Comparison of ENCODE assay signal across 9 cellular contexts in genomic region chr11:6298605-6299004, GRCh38. TPM values are rescaled to one million over a fixed set of nuclear protein-coding genes. Genes with fewer than 3 reads are reported as not detected.
DNase-seq lines count a peak whose midpoint lies in the region; ATAC-seq and TF ChIP-seq lines count a peak whose summit lies in the region.
"Had no signal": no experiment of that assay in that cellular context is flagged by ENCODE, and none has a peak within 500 bp of the region (broad histone marks: within the 10 kb centered on the region; RNA-seq: fewer than 3 reads in every experiment).

No MANE protein-coding gene starts in this region.

- H3K4me1 ChIP-seq in cardiac muscle cell (ENCODE audit: low read depth) (peaks cover 4% of the 10 kb centered on the region), testis (no peaks in the 10 kb centered on the region)

- H3K4me3 ChIP-seq in AG04450 (ENCODE audit: low read depth, low read length) (no peak overlapping the region), cardiac muscle cell (no peak overlapping the region), testis (no peak overlapping the region)

- WGBS in testis, 2 donors: 54 to 57% methylated on average over 4 of the region's 4 CpGs

- peak; percentile 81 for ATAC-seq in GM18861 (IDR thresholded peaks at IDR 0.05; ENCODE audit: unreplicated experiment)
- ATAC-seq in naive thymus-derived CD8-positive, alpha-beta T cell: no peak

- no peaks in the 10 kb centered on the region for H3K4me1 Mint-ChIP-seq in T-helper 2 cell treated with Interferon-gamma antibody and Interleukin-4, amounts not matched to agents 5 μg/mL and 100 μg/mL, for 36 hours (ENCODE audit: low read depth)
- H3K4me1 Mint-ChIP-seq in naive thymus-derived CD8-positive, alpha-beta T cell: no peaks in the 10 kb centered on the region
- H3K4me1 Mint-ChIP-seq: central memory CD8-positive, alpha-beta T cell had no signal

- H3K27ac ChIP-seq in AG04450 (ENCODE audit: low read depth, low read length) (no peak overlapping the region), cardiac muscle cell (no peak overlapping the region), testis (no peak overlapping the region)

- intact Hi-C loops in testis (cut with DNase I; ENCODE audit: low total_unique reads): no loop called here

- no peak overlapping the region for H3K27ac Mint-ChIP-seq in T-helper 2 cell treated with Interferon-gamma antibody and Interleukin-4, amounts not matched to agents 5 μg/mL and 100 μg/mL, for 36 hours
- no peak overlapping the region for H3K27ac Mint-ChIP-seq in naive thymus-derived CD8-positive, alpha-beta T cell

- TF ChIP-seq POLR2A in testis (IDR thresholded peaks at IDR 0.05): no peak

- POLR2A ChIA-PET in AG04450 (lab: Yijun Ruan, JAX): interaction anchor here (0.7 kb wide), 1 partner anchor 18 kb away, joined by 6 read pairs; no protein-coding TSS in a partner anchor
- POLR2A ChIA-PET in naive thymus-derived CD8-positive, alpha-beta T cell (lab: Charles Lee): no interaction called here

- DNase-seq in AG04450 (ENCODE audit: low read depth, low spot score) (no peak), HT-29 (ENCODE audit: low spot score) (peak; percentile 68), cardiac muscle cell (ENCODE audit: low read depth in 1 of 2, low spot score in 1 of 2) (peak; percentile 45 to 73), testis (peak; percentile 83), NK-92 (lab: John Stamatoyannopoulos, UW; ENCODE audit: unreplicated experiment) (no peak)
- DNase-seq in T-helper 2 cell treated with Interferon-gamma antibody and Interleukin-4, amounts not matched to agents 5 μg/mL and 100 μg/mL, for 36 hours (ENCODE audit: low spot score): peak; percentile 16
- no peak for DNase-seq in naive thymus-derived CD8-positive, alpha-beta T cell

- H3K27me3 ChIP-seq in AG04450 (ENCODE audit: control insufficient read depth, insufficient read depth, low read length) (no peaks in the 10 kb centered on the region), cardiac muscle cell (no peaks in the 10 kb centered on the region), testis (no peaks in the 10 kb centered on the region)

- no peak overlapping the region for H3K4me3 Mint-ChIP-seq in T-helper 2 cell treated with Interferon-gamma antibody and Interleukin-4, amounts not matched to agents 5 μg/mL and 100 μg/mL, for 36 hours
- no peak overlapping the region for H3K4me3 Mint-ChIP-seq in naive thymus-derived CD8-positive, alpha-beta T cell
- H3K4me3 Mint-ChIP-seq: central memory CD8-positive, alpha-beta T cell had no signal

- no peaks in the 10 kb centered on the region for H3K9me3 Mint-ChIP-seq in T-helper 2 cell treated with Interferon-gamma antibody and Interleukin-4, amounts not matched to agents 5 μg/mL and 100 μg/mL, for 36 hours
- no peaks in the 10 kb centered on the region for H3K9me3 Mint-ChIP-seq in naive thymus-derived CD8-positive, alpha-beta T cell
- H3K9me3 Mint-ChIP-seq: central memory CD8-positive, alpha-beta T cell had no signal

- CTCF ChIA-PET in AG04450 (lab: Charles Lee): interaction anchor here (0.6 to 5.4 kb wide), 16 partner anchors 7 to 64 kb away, joined by 3 to 36 read pairs (median 4); no protein-coding TSS in a partner anchor

- H3K9me3 ChIP-seq in AG04450 (ENCODE audit: control insufficient read depth, insufficient read depth, low read length) (no peaks in the 10 kb centered on the region), cardiac muscle cell (ENCODE audit: low read depth) (no peaks in the 10 kb centered on the region), testis (no peaks in the 10 kb centered on the region)

- TF ChIP-seq CTCF in AG04450 (IDR thresholded peaks at IDR 0.05; ENCODE audit: low read depth, low read length) (peak; percentile 53), cardiac muscle cell (IDR thresholded peaks at IDR 0.05; ENCODE audit: low read depth, low read length) (peak; percentile 63), testis (IDR thresholded peaks at IDR 0.05) (peak; percentile 54 to 61 (median 54))

- no peaks in the 10 kb centered on the region for H3K36me3 Mint-ChIP-seq in T-helper 2 cell treated with Interferon-gamma antibody and Interleukin-4, amounts not matched to agents 5 μg/mL and 100 μg/mL, for 36 hours (ENCODE audit: low read depth)
- H3K36me3 Mint-ChIP-seq in naive thymus-derived CD8-positive, alpha-beta T cell: no peaks in the 10 kb centered on the region

- H3K27me3 Mint-ChIP-seq in T-helper 2 cell treated with Interferon-gamma antibody and Interleukin-4, amounts not matched to agents 5 μg/mL and 100 μg/mL, for 36 hours (ENCODE audit: low read depth): peaks cover 13% of the 10 kb centered on the region
- H3K27me3 Mint-ChIP-seq in naive thymus-derived CD8-positive, alpha-beta T cell: peaks cover 0 to 34% (median 11%) of the 10 kb centered on the region in 5 donors

- H3K36me3 ChIP-seq in cardiac muscle cell (no peaks in the 10 kb centered on the region), testis (ENCODE audit: low read depth, missing control alignments) (no peaks in the 10 kb centered on the region)

RNA-seq across cellular contexts. Expression of gene CAVIN3, which starts 21.7 kb away (rescaled TPM):
- polyA plus RNA-seq in AG04450 (2011; rRNA removed) (37.8 and 53.1 TPM in 2 replicates), cardiac muscle cell (57.4 and 76.1 TPM in 2 replicates), testis (ENCODE audit: insufficient read depth, low read depth, low replicate concordance) (237 TPM)
- polyA minus RNA-seq in AG04450 (2011; rRNA and poly(A)+ RNA removed): 10.3 and 15.4 TPM in 2 replicates
- 1.6 TPM in 1 of 2 replicates, not detected in the other for total RNA-seq in HT-29 (2014; rRNA removed; shearing (Covaris generic))
- total RNA-seq in cardiac muscle cell (54.5 and 71.8 TPM in 2 replicates), testis (100 to 1,000 TPM; 103 to 177 TPM)
- total RNA-seq in naive thymus-derived CD8-positive, alpha-beta T cell: not detected
- not detected for polyA plus RNA-seq in naive thymus-derived CD8-positive, alpha-beta T cell

RNA-seq across cellular contexts. Expression of gene CCKBR, which starts 39.0 kb away (rescaled TPM):
- polyA plus RNA-seq in AG04450 (2011; rRNA removed) (not detected in 2 replicates), cardiac muscle cell (4.4 and 5.4 TPM in 2 replicates), testis (ENCODE audit: insufficient read depth, low read depth, low replicate concordance) (0.47 TPM)
- polyA minus RNA-seq in AG04450 (2011; rRNA and poly(A)+ RNA removed): not detected in 2 replicates
- not detected in 2 replicates for total RNA-seq in HT-29 (2014; rRNA removed; shearing (Covaris generic))
- total RNA-seq in cardiac muscle cell (4.9 and 5.2 TPM in 2 replicates), testis (under 1 TPM; 0.37 to 0.63 TPM)
- total RNA-seq in naive thymus-derived CD8-positive, alpha-beta T cell: not detected
- not detected for polyA plus RNA-seq in naive thymus-derived CD8-positive, alpha-beta T cell

RNA-seq across cellular contexts. Expression of gene CNGA4, which starts 59.7 kb away (rescaled TPM):
- polyA plus RNA-seq in AG04450 (2011; rRNA removed) (0.04 and 0.07 TPM in 2 replicates), cardiac muscle cell (0.39 TPM in 1 of 2 replicates, not detected in the other), testis (ENCODE audit: insufficient read depth, low read depth, low replicate concordance) (14.4 TPM)
- 0.14 TPM in 1 of 2 replicates, not detected in the other for polyA minus RNA-seq in AG04450 (2011; rRNA and poly(A)+ RNA removed)
- 0.63 TPM in 1 of 2 replicates, not detected in the other for total RNA-seq in HT-29 (2014; rRNA removed; shearing (Covaris generic))
- total RNA-seq in cardiac muscle cell (0.32 and 0.83 TPM in 2 replicates), testis (1 to 10 TPM; 7.9 to 9.1 TPM)
- total RNA-seq in naive thymus-derived CD8-positive, alpha-beta T cell: 1 to 10 TPM in 1 of 2 experiments, under 1 TPM in 1; 0.70 to 1.2 TPM
- under 1 TPM in 2 of 3 donors, not detected in 1; 0.13 to 0.33 TPM for polyA plus RNA-seq in naive thymus-derived CD8-positive, alpha-beta T cell

Comparison
In these comparisons a context has a peak if more than half of its experiments do, and no peak if none do; other contexts are left out.
1. DNase-seq: peak in HT-29 (single experiment), T-helper 2 cell treated with Interferon-gamma antibody and Interleukin-4, amounts not matched to agents 5 μg/mL and 100 μg/mL, for 36 hours (single experiment), cardiac muscle cell (2 of 2) and testis (single experiment); none in AG04450 (single experiment), NK-92 (single experiment) and naive thymus-derived CD8-positive, alpha-beta T cell (0 of 10).
2. RNA of gene CAVIN3, which starts 21.7 kb away (total RNA-seq): 103 to 177 TPM in testis and 54.5 to 71.8 TPM in cardiac muscle cell; 1.6 TPM in HT-29 and not detected in naive thymus-derived CD8-positive, alpha-beta T cell; every median in the first group is over 10 times any median in the second.
3. Peak in every context shown above with its lines, with median percentiles within 50 percentile points of each other: CTCF ChIP-seq.